ENCODE assay signal across 8 cellular contexts in the genomic region with DNA sequence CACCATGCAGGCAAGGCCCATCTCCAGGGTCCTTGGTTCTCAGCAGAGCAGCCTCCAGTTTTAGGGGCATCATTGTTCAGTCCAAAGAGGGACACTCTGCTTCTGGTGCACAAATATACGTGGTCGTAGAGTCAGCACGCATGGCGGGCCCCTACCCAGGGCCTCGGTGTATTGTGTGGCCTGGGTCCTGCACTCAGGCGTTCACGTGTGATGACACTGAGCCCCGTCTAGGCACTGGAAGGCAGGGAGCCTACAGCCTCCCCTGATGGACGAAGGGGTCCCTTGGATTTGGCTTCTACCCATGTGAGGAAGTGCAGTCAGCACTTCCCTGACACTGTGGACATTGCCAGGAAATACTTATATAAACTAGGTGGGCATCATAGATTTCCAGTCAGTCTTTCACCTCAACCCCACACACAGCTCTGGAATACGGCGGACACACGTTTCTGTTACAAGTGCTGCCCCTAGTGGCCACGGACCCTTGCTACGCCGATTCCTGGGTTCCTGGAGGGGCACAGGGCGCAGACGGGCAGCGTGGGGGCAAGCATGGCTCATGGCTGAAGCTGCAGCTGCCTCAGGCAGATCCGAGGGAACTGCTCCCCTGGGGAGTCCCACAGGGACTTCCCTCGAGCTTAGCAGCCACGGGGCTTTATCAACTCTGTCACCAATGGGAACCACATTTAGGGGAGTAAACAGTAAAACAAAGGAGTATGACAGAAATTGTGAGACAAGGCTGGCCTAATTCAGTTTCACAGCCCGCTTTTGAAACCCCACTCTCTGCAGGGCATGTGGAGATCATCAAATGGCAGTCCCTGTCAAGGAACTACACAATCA. TPM values are rescaled to one million over a fixed set of nuclear protein-coding genes. Genes with fewer than 3 reads are reported as not detected.
A peak's percentile ranks its signal among the peaks of the same experiment; 100 is the strongest.
DNase-seq lines count a peak whose midpoint lies in the region; TF ChIP-seq lines count a peak whose summit lies in the region.

No MANE protein-coding gene starts in this region.

- TF ChIP-seq CTCF in C4-2B (conservative IDR thresholded peaks at IDR 0.05), result peak; percentile 84
- no peak for TF ChIP-seq CTCF in GM20000 (IDR thresholded peaks at IDR 0.05; ENCODE audit: extremely low read depth, missing control alignments)
- TF ChIP-seq CTCF in PC-9 (conservative IDR thresholded peaks at IDR 0.05), result peak; percentile 47; the same call in 1 of the 2 replicates

- no peaks in the 10 kb centered on the region for H3K9me3 ChIP-seq in PC-9 (ENCODE audit: insufficient read depth, low read depth)
- H3K9me3 ChIP-seq in iPS DF 6.9 (ENCODE audit: control insufficient read depth, insufficient read depth, low read length), result no peaks in the 10 kb centered on the region

- H3K4me1 ChIP-seq in PC-9 (replicated peaks; ENCODE audit: insufficient read depth) (no peaks in the 10 kb centered on the region), iPS DF 6.9 (ENCODE audit: control insufficient read depth, insufficient read depth, low read length) (no peaks in the 10 kb centered on the region)

- no peak overlapping the region for H3K4me2 ChIP-seq in PC-9

- H2AFZ ChIP-seq in PC-9, result no peak overlapping the region

- no peaks in the 10 kb centered on the region for H3F3A ChIP-seq in PC-9 (ENCODE audit: insufficient read depth, low read depth)

- no peaks in the 10 kb centered on the region for H3K9me2 ChIP-seq in PC-9 (ENCODE audit: insufficient read depth)

- H3K27me3 ChIP-seq in PC-9 (ENCODE audit: insufficient read depth, low read depth) (no peaks in the 10 kb centered on the region), iPS DF 6.9 (ENCODE audit: control insufficient read depth, insufficient read depth, low read length) (no peaks in the 10 kb centered on the region)

- no CpG with 5 or more reads among the region's 22 CpGs for WGBS in iPS DF 6.9 (ENCODE audit: insufficient coverage, insufficient read length)

- CTCF ChIA-PET in PC-9 (lab: Charles Lee), result no interaction called here

- H4K20me1 ChIP-seq in PC-9 (ENCODE audit: insufficient read depth), result no peaks in the 10 kb centered on the region; the same call in 1 of the 2 replicates

- H3K4me3 ChIP-seq in PC-9 (no peak overlapping the region), iPS DF 6.9 (ENCODE audit: low read length) (no peak overlapping the region)

- DNase-seq in GM20000 (ENCODE audit: low spot score), result peak; percentile 64
- DNase-seq in PC-9, result no peak
- peak; percentile 70 for DNase-seq in iPS DF 6.9 (ENCODE audit: low read depth, low spot score)
- DNase-seq in SIG-M5 treated with dmso at 0.1 percent for 504 hours (lab: John Stamatoyannopoulos, UW; ENCODE audit: unreplicated experiment), result no peak
- DNase-seq in DMS153 treated with DMSO at 0.1 percent for 48 hours (lab: John Stamatoyannopoulos, UW; ENCODE audit: unreplicated experiment), result no peak
- no peak for DNase-seq in activated CD8-positive, alpha-beta memory T cell treated with anti-CD3 and anti-CD28 coated beads, Interleukin-2, amount 50 U/mL, for 48 hours
- DNase-seq in NCI-H446 treated with DMSO at 0.1 percent for 48 hours (lab: John Stamatoyannopoulos, UW), result no peak

- POLR2A ChIA-PET in PC-9 (lab: Charles Lee; ENCODE audit: unreplicated experiment), result no interaction called here

- intact Hi-C loops in PC-9 (cut with micrococcal nuclease; ENCODE audit: unreplicated experiment), result no loop called here

- no TSS peak for BruUV-seq in PC-9 (replicated peaks; lab: Mats Ljungman, UMichigan)

- no peaks in the 10 kb centered on the region for H3K79me2 ChIP-seq in PC-9 (ENCODE audit: low read depth)

- H3K36me3 ChIP-seq in PC-9 (ENCODE audit: low read depth), result no peaks in the 10 kb centered on the region
- no peaks in the 10 kb centered on the region for H3K36me3 ChIP-seq in iPS DF 6.9 (ENCODE audit: control insufficient read depth, insufficient read depth, low read length)

- H3K27ac ChIP-seq in C4-2B, result no peak overlapping the region
- H3K27ac ChIP-seq in PC-9, result no peak overlapping the region
- H3K27ac ChIP-seq in iPS DF 6.9 (ENCODE audit: low read length), result no peak overlapping the region

RNA-seq across cellular contexts. Expression of a gene that starts 25.4 kb away (rescaled TPM):
- total RNA-seq in PC-9 (2021), result 40.3 and 47.0 TPM in 2 replicates

RNA-seq across cellular contexts. Expression of a gene that starts 39.3 kb away (rescaled TPM):
- total RNA-seq in PC-9 (2021), result 28.0 and 33.5 TPM in 2 replicates

RNA-seq across cellular contexts. Expression of a gene that starts 54.5 kb away (rescaled TPM):
- 0.43 TPM in 1 of 2 replicates, not detected in the other for total RNA-seq in PC-9 (2021)

Comparison
In these comparisons a context has a peak if more than half of its experiments do, and no peak if none do; other contexts are left out.
1. DNase-seq: peak in GM20000 (single experiment) and iPS DF 6.9 (single experiment); none in PC-9 (0 of 2), SIG-M5 treated with dmso at 0.1 percent for 504 hours (single experiment), DMS153 treated with DMSO at 0.1 percent for 48 hours (single experiment), activated CD8-positive, alpha-beta memory T cell treated with anti-CD3 and anti-CD28 coated beads, Interleukin-2, amount 50 U/mL, for 48 hours (single experiment) and NCI-H446 treated with DMSO at 0.1 percent for 48 hours (single experiment).